10 cellular contexts compared by ENCODE assay signal in genomic region chr6:35419431-35419830, GRCh38. TPM values are rescaled to one million over a fixed set of nuclear protein-coding genes. Genes with fewer than 3 reads are reported as not detected.
DNase-seq lines count a peak whose midpoint lies in the region; ATAC-seq and TF ChIP-seq lines count a peak whose summit lies in the region.
"Had no signal": no experiment of that assay in that cellular context is flagged by ENCODE, and none has a peak within 500 bp of the region (broad histone marks: within the 10 kb centered on the region; RNA-seq: fewer than 3 reads in every experiment).

No MANE protein-coding gene starts in this region.

- no peak overlapping the region for H3K9ac ChIP-seq in adipocyte (ENCODE audit: low read length)

- CTCF ChIA-PET in naive thymus-derived CD4-positive, alpha-beta T cell (lab: Charles Lee): interaction anchor here (0.7 to 4.0 kb wide), 17 partner anchors 9 to 317 kb away, joined by 3 to 26 read pairs (median 5); partner anchors contain the start of genes ARMC12, FANCE, PPARD and RPL10A

- H3K27me3 Mint-ChIP-seq in naive thymus-derived CD4-positive, alpha-beta T cell: no peaks in the 10 kb centered on the region

- peak; percentile 38 for ATAC-seq in naive thymus-derived CD4-positive, alpha-beta T cell
- ATAC-seq in omental fat pad (ENCODE audit: low FRiP score) (no peak), HG03432 (IDR thresholded peaks at IDR 0.05; ENCODE audit: unreplicated experiment) (no peak)

- DNase-seq in NCI-H82 (lab: John Stamatoyannopoulos, UW) (peak; percentile 48), NCI-H82 treated with DMSO at 0.1 percent for 48 hours (lab: John Stamatoyannopoulos, UW; ENCODE audit: unreplicated experiment) (no peak), adipocyte (ENCODE audit: low read depth) (peak; percentile 38), omental fat pad (ENCODE audit: low spot score) (no peak), HT-29 (ENCODE audit: low spot score) (no peak)
- DNase-seq in Jurkat, Clone E6-1 (ENCODE audit: low read depth, low spot score): peak; percentile 61
- peak in 6 of 9 donors; percentile 7 to 41 (median 32) for DNase-seq in naive thymus-derived CD4-positive, alpha-beta T cell
- DNase-seq: aorta had no signal

- peak overlapping the region in 9 of 10 donors; percentile 29 to 77 (median 46) for H3K4me3 Mint-ChIP-seq in naive thymus-derived CD4-positive, alpha-beta T cell

- no peak overlapping the region for H3K27ac ChIP-seq in naive thymus-derived CD4-positive, alpha-beta T cell (ENCODE audit: low read depth, low read length)

- peaks cover 26 to 54% (median 40%) of the 10 kb centered on the region in 7 donors for H3K4me1 Mint-ChIP-seq in naive thymus-derived CD4-positive, alpha-beta T cell

- peaks cover 15% of the 10 kb centered on the region for H3K4me1 ChIP-seq in adipocyte (ENCODE audit: control insufficient read depth, insufficient read depth, low read length)
- H3K4me1 ChIP-seq in naive thymus-derived CD4-positive, alpha-beta T cell (ENCODE audit: control insufficient read depth in 2 of 2, insufficient read depth in 2 of 2, low read length in 2 of 2): peaks cover 0 to 30% of the 10 kb centered on the region in 2 donors

- intact Hi-C loops in naive thymus-derived CD4-positive, alpha-beta T cell (cut with micrococcal nuclease): loop anchor here (1.0 to 5.0 kb wide), 4 partner anchors 30 to 52 kb away; partner anchors contain the start of gene RPL10A (in 1 of the 2)

- no peaks in the 10 kb centered on the region for H3K9me3 ChIP-seq in adipocyte (ENCODE audit: control insufficient read depth, low read length)
- no peaks in the 10 kb centered on the region for H3K9me3 ChIP-seq in naive thymus-derived CD4-positive, alpha-beta T cell (ENCODE audit: control insufficient read depth in 2 of 3, low read length in 3 of 3)

- peak overlapping the region; percentile 76 to 94 (median 88) for H3K27ac Mint-ChIP-seq in naive thymus-derived CD4-positive, alpha-beta T cell

- peaks cover 30% of the 10 kb centered on the region for H3K36me3 ChIP-seq in adipocyte (ENCODE audit: control insufficient read depth, insufficient read depth, low read length, severe bottlenecking)
- H3K36me3 ChIP-seq in naive thymus-derived CD4-positive, alpha-beta T cell (ENCODE audit: control insufficient read depth in 2 of 3, insufficient read depth in 3 of 3, low read length in 3 of 3): peaks cover 0 to 56% (median 9%) of the 10 kb centered on the region in 3 experiments

- no peak for TF ChIP-seq CTCF in omental fat pad (IDR thresholded peaks at IDR 0.05)

- no peaks in the 10 kb centered on the region for H3K27me3 ChIP-seq in adipocyte (replicated peaks; ENCODE audit: control insufficient read depth, insufficient read depth, low read length)
- H3K27me3 ChIP-seq in naive thymus-derived CD4-positive, alpha-beta T cell (ENCODE audit: control insufficient read depth in 2 of 2, insufficient read depth in 2 of 2, low read length in 2 of 2): no peaks in the 10 kb centered on the region

- H3K36me3 Mint-ChIP-seq in naive thymus-derived CD4-positive, alpha-beta T cell: peaks cover 7 to 27% (median 15%) of the 10 kb centered on the region in 5 donors

- POLR2A ChIA-PET in naive thymus-derived CD4-positive, alpha-beta T cell (lab: Charles Lee): interaction anchor here (0.6 to 1.5 kb wide), 6 partner anchors 13 to 123 kb away, joined by 3 to 6 read pairs (median 3); partner anchors contain the start of genes PPARD and RPL10A

- H3K9me3 Mint-ChIP-seq in naive thymus-derived CD4-positive, alpha-beta T cell: no peaks in the 10 kb centered on the region

- no peak overlapping the region for H3K4me3 ChIP-seq in Jurkat, Clone E6-1 (ENCODE audit: low read length)
- H3K4me3 ChIP-seq in adipocyte (ENCODE audit: low read length): no peak overlapping the region
- H3K4me3 ChIP-seq in naive thymus-derived CD4-positive, alpha-beta T cell (ENCODE audit: low read length): no peak overlapping the region
- H3K4me3 ChIP-seq: lung had no signal

RNA-seq across cellular contexts. Expression of gene FANCE, which starts 32.7 kb away (rescaled TPM):
- polyA plus RNA-seq in Jurkat, Clone E6-1 (2012; ENCODE audit: insufficient read depth, insufficient read length): 8.1 TPM
- 10 to 100 TPM in 1 of 5 experiments, 1 to 10 TPM in 4; 3.1 to 12.0 (median 6.4) TPM for total RNA-seq in naive thymus-derived CD4-positive, alpha-beta T cell
- polyA plus RNA-seq in naive thymus-derived CD4-positive, alpha-beta T cell: 1 to 10 TPM; 3.4 to 7.5 TPM
- 1 to 10 TPM; 1.9 to 9.6 (median 5.4) TPM for total RNA-seq in omental fat pad
- 7.4 and 8.6 TPM in 2 replicates for total RNA-seq in HT-29 (2014; rRNA removed; shearing (Covaris generic))

RNA-seq across cellular contexts. Expression of gene RPL10A, which starts 48.8 kb away (rescaled TPM):
- 2,481 TPM for polyA plus RNA-seq in Jurkat, Clone E6-1 (2012; ENCODE audit: insufficient read depth, insufficient read length)
- total RNA-seq in naive thymus-derived CD4-positive, alpha-beta T cell: 1,000 to 10,000 TPM; 1,380 to 2,381 (median 2,302) TPM
- 1,000 to 10,000 TPM; 1,203 to 1,279 TPM for polyA plus RNA-seq in naive thymus-derived CD4-positive, alpha-beta T cell
- 1,000 to 10,000 TPM; 1,059 to 1,562 (median 1,256) TPM for total RNA-seq in omental fat pad
- total RNA-seq in HT-29 (2014; rRNA removed; shearing (Covaris generic)): 1,706 and 1,805 TPM in 2 replicates

Comparison
In these comparisons a context has a peak if more than half of its experiments do, and no peak if none do; other contexts are left out.
1. DNase-seq: peak in NCI-H82 (single experiment), Jurkat, Clone E6-1 (single experiment), adipocyte (single experiment) and naive thymus-derived CD4-positive, alpha-beta T cell (6 of 9); none in NCI-H82 treated with DMSO at 0.1 percent for 48 hours (single experiment), omental fat pad (single experiment) and HT-29 (single experiment).